Comparison of ENCODE assay signal across 2 cellular contexts in genomic region chr7:1370738-1371137, GRCh38.
TF ChIP-seq lines count a peak whose summit lies in the region.

No MANE protein-coding gene starts in this region.

TF ChIP-seq in HEK293, 187 proteins besides CTCF, POLR2A, EP300 and RAD21 (continued from another document):
- TF ChIP-seq, protein P1, sequence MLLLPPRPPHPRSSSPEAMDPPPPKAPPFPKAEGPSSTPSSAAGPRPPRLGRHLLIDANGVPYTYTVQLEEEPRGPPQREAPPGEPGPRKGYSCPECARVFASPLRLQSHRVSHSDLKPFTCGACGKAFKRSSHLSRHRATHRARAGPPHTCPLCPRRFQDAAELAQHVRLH (tag by site-specific recombination; IDR thresholded peaks at IDR 0.05) = 0 out of 2 replicates have a peak, but pooled peaks have one; percentile 44

TF ChIP-seq in WTC11, 78 proteins besides CTCF, POLR2A, EP300 and RAD21:
- no peak for TF ChIP-seq HMGXB4 (CRISPR knock-in tag; IDR thresholded peaks at IDR 0.05)
- TF ChIP-seq, protein P2, sequence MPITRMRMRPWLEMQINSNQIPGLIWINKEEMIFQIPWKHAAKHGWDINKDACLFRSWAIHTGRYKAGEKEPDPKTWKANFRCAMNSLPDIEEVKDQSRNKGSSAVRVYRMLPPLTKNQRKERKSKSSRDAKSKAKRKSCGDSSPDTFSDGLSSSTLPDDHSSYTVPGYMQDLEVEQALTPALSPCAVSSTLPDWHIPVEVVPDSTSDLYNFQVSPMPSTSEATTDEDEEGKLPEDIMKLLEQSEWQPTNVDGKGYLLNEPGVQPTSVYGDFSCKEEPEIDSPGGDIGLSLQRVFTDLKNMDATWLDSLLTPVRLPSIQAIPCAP (CRISPR knock-in tag; IDR thresholded peaks at IDR 0.05) = no peak
- TF ChIP-seq GTF2I (CRISPR knock-in tag; conservative IDR thresholded peaks at IDR 0.05) = peak; percentile 83
TF ChIP-seq in WTC11: peak in this region for 1.
